ENCODE assay signal across 8 cellular contexts in the genomic region with DNA sequence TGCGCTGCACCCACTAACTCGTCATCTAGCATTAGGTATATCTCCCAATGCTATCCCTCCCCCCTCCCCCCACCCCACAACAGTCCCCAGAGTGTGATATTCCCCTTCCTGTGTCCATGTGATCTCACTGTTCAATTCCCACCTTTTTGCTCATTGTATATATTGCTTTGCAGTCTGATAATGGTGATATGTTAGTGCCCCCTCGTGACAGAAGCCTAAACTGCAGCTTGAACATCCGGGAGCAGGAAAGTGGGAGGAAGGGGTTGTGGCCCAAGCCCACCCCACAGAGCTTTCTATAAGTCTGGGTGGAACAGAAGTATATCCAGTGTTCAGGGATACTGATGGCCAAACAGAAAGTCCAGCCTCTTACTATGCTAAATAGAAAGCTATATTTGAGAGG. TPM values are rescaled to one million over a fixed set of nuclear protein-coding genes. Genes with fewer than 3 reads are reported as not detected.
A peak's percentile ranks its signal among the peaks of the same experiment; 100 is the strongest.
DNase-seq lines count a peak whose midpoint lies in the region; ATAC-seq and TF ChIP-seq lines count a peak whose summit lies in the region.
"Not testable (repeated sequence)": the region's sequence is repeated elsewhere in the genome, so short reads cannot be mapped to it uniquely, and the experiment has no call there.

No MANE protein-coding gene starts in this region.

- not testable (repeated sequence) for H3K9me3 Mint-ChIP-seq in CD4-positive, alpha-beta T cell

- not testable (repeated sequence) for H3K4me3 Mint-ChIP-seq in CD4-positive, alpha-beta T cell

- ATAC-seq in CD4-positive, alpha-beta T cell (ENCODE audit: poor library complexity), result not testable (repeated sequence)
- peak in 1 of 2 donors; percentile 39 for ATAC-seq in lower lobe of right lung

- H3K4me1 Mint-ChIP-seq in CD4-positive, alpha-beta T cell (ENCODE audit: low read depth), result not testable (repeated sequence)

- peak; percentile 46 for TF ChIP-seq CTCF in CD4-positive, alpha-beta T cell (IDR thresholded peaks at IDR 0.05)
- peak; percentile 34 for TF ChIP-seq CTCF in lower lobe of right lung (IDR thresholded peaks at IDR 0.05)

- not testable (repeated sequence) for H3K27ac ChIP-seq in CD4-positive, alpha-beta T cell (ENCODE audit: low read depth, low read length); lower lobe of right lung

- not testable (repeated sequence) for H3K9me3 ChIP-seq in CD4-positive, alpha-beta T cell (ENCODE audit: control insufficient read depth, low read length); lower lobe of right lung

- not testable (repeated sequence) for H3K27me3 Mint-ChIP-seq in CD4-positive, alpha-beta T cell

- H3K27ac Mint-ChIP-seq in CD4-positive, alpha-beta T cell, result not testable (repeated sequence)

- not testable (repeated sequence) for H3K36me3 Mint-ChIP-seq in CD4-positive, alpha-beta T cell (ENCODE audit: low read depth)

- CTCF ChIA-PET in CD4-positive, alpha-beta T cell (lab: Charles Lee), result interaction anchor here (0.5 to 1.0 kb wide), 5 partner anchors 13 to 279 kb away, joined by 3 to 4 read pairs (median 3); no protein-coding TSS in a partner anchor

- not testable (repeated sequence) for H3K4me1 ChIP-seq in lower lobe of right lung

- POLR2A ChIA-PET in CD4-positive, alpha-beta T cell (lab: Charles Lee), result not testable (repeated sequence)

- DNase-seq in CD4-positive, alpha-beta T cell, result peak in 8 of 10 experiments; percentile 3 to 41 (median 24)
- DNase-seq in H4 (ENCODE audit: low spot score) (peak; percentile 28), NCI-H1694 (lab: John Stamatoyannopoulos, UW) (peak; percentile 68), SW480 (ENCODE audit: low spot score) (peak; percentile 14), erythroblast (lab: John Stamatoyannopoulos, UW) (peak; percentile 43 to 65)
- DNase-seq in activated effector memory CD4-positive, alpha-beta T cell treated with anti-CD3 and anti-CD28 coated beads, Interleukin-2, amount 50 U/mL, for 16 hours, result peak; percentile 74
- DNase-seq in lower lobe of right lung, result not testable (repeated sequence)
- peak; percentile 26 for DNase-seq in stimulated activated CD4-positive, alpha-beta T cell treated with anti-CD3 and anti-CD28 coated beads, Interleukin-4, amount 100 ng/mL, for 1 hour

- not testable (repeated sequence) for TF ChIP-seq POLR2A in erythroblast (IDR thresholded peaks at IDR 0.05; ENCODE audit: low read length)

- H3K36me3 ChIP-seq in lower lobe of right lung, result not testable (repeated sequence)

- intact Hi-C loops in CD4-positive, alpha-beta T cell (cut with DNase I, micrococcal nuclease); lower lobe of right lung (cut with DNase I): not testable (repeated sequence)

- not testable (repeated sequence) for H3K4me3 ChIP-seq in lower lobe of right lung

- not testable (repeated sequence) for H3K27me3 ChIP-seq in CD4-positive, alpha-beta T cell (ENCODE audit: control insufficient read depth, insufficient read depth, low read length); lower lobe of right lung (ENCODE audit: low read depth)

RNA-seq across cellular contexts. Expression of gene RAB40A, which starts 29.6 kb away (rescaled TPM):
- total RNA-seq in CD4-positive, alpha-beta T cell, result under 1 TPM in 1 of 2 experiments, not detected in 1; 0.16 TPM
- 0.04 TPM in 1 of 2 replicates, not detected in the other for total RNA-seq in H4 (2014; rRNA removed; shearing (Covaris generic))
- total RNA-seq in lower lobe of right lung, result 0.53 TPM
